ENCODE assay signal across 15 cellular contexts in the genomic region with DNA sequence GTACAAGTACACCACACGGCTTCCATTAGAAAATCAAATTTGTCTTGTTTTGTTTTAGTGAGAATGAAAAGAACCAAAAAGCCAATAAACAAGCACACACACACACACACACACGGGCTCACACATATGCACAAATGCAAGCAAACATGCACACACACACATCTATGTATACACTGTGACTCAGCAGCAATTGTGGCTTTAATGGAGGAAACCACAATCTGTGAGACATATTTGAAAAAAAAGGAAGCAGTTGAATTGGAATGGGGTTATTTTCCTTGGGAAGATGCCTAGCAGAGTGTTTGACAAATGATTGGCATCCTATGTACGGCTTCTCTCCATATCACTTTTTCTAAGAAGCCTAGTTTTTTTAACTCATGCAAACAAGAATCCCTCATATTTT.
A peak's percentile ranks its signal among the peaks of the same experiment; 100 is the strongest.
DNase-seq lines count a peak whose midpoint lies in the region; ATAC-seq and TF ChIP-seq lines count a peak whose summit lies in the region.
"Had no signal": no experiment of that assay in that cellular context is flagged by ENCODE, and none has a peak within 500 bp of the region (broad histone marks: within the 10 kb centered on the region; RNA-seq: fewer than 3 reads in every experiment).

No MANE protein-coding gene starts in this region.

- H3K9me3 Mint-ChIP-seq in chondrocyte (ENCODE audit: low read depth), result peaks cover 2% of the 10 kb centered on the region
- H3K9me3 Mint-ChIP-seq in naive thymus-derived CD8-positive, alpha-beta T cell, result no peaks in the 10 kb centered on the region

- H3K27ac Mint-ChIP-seq in chondrocyte (ENCODE audit: unreplicated experiment), result peak overlapping the region; percentile 69
- H3K27ac Mint-ChIP-seq in naive thymus-derived CD8-positive, alpha-beta T cell, result no peak overlapping the region

- POLR2A ChIA-PET in SK-N-SH (lab: Yijun Ruan, JAX), result no interaction called here
- POLR2A ChIA-PET in PC-3 (lab: Charles Lee; ENCODE audit: unreplicated experiment), result no interaction called here
- POLR2A ChIA-PET in naive thymus-derived CD8-positive, alpha-beta T cell (lab: Charles Lee), result no interaction called here

- H3K9ac ChIP-seq in SK-N-SH (no peak overlapping the region), PC-3 (ENCODE audit: low read length) (no peak overlapping the region)

- no peak overlapping the region for H3K4me2 ChIP-seq in SK-N-SH
- H3K4me2 ChIP-seq in PC-3 (ENCODE audit: low read length), result no peak overlapping the region

- no peak overlapping the region for H3K4me3 ChIP-seq in SK-N-SH (ENCODE audit: low read depth in 2 of 2, low read length in 1 of 2)
- H3K4me3 ChIP-seq in PC-3 (ENCODE audit: low read length), result no peak overlapping the region
- H3K4me3 ChIP-seq in body of pancreas, result no peak overlapping the region
- H3K4me3 ChIP-seq: colonic mucosa had no signal

- no TSS peak for BruUV-seq in PC-3 (replicated peaks; lab: Mats Ljungman, UMichigan)

- H3K79me2 ChIP-seq in SK-N-SH (ENCODE audit: insufficient read depth) (no peaks in the 10 kb centered on the region), PC-3 (ENCODE audit: low read length) (no peaks in the 10 kb centered on the region)

- intact Hi-C loops in PC-3 (cut with micrococcal nuclease) (no loop called here), body of pancreas (cut with DNase I) (no loop called here)

- H2AFZ ChIP-seq in SK-N-SH (ENCODE audit: low read depth) (no peak overlapping the region), PC-3 (ENCODE audit: low read length) (no peak overlapping the region)

- CTCF ChIA-PET in SK-N-SH (lab: Yijun Ruan, JAX) (no interaction called here), PC-3 (lab: Charles Lee) (no interaction called here)

- ATAC-seq in SK-N-SH treated with all-trans-retinoic acid at 6 μM for 48 hours (no peak), PC-3 (no peak), body of pancreas (no peak)
- ATAC-seq in activated CD4-positive, CD25-positive, alpha-beta regulatory T cell treated with anti-CD3 and anti-CD28 coated beads, Interleukin-2, amount 50 U/mL, for 24 hours, result no peak
- no peak for ATAC-seq in naive thymus-derived CD8-positive, alpha-beta T cell

- H3K4me1 Mint-ChIP-seq in chondrocyte (ENCODE audit: low read depth), result peaks cover 8% of the 10 kb centered on the region
- H3K4me1 Mint-ChIP-seq in naive thymus-derived CD8-positive, alpha-beta T cell, result no peaks in the 10 kb centered on the region

- H4K20me1 ChIP-seq in SK-N-SH (ENCODE audit: insufficient read depth) (no peaks in the 10 kb centered on the region), PC-3 (ENCODE audit: low read length) (no peaks in the 10 kb centered on the region)

- no peak for TF ChIP-seq RAD21 in SK-N-SH (IDR thresholded peaks at IDR 0.05; ENCODE audit: low read length)

- DNase-seq in SK-N-SH (no peak), PC-3 (peak; percentile 75), chondrocyte (ENCODE audit: low spot score) (no peak), smooth muscle cell of the brain vasculature (ENCODE audit: low read depth, low spot score) (peak; percentile 13), body of pancreas (no peak)
- DNase-seq in naive thymus-derived CD8-positive, alpha-beta T cell, result no peak
- DNase-seq: activated CD8-positive, alpha-beta memory T cell treated with anti-CD3 and anti-CD28 coated beads, Interleukin-2, amount 50 U/mL, for 48 hours; activated naive CD4-positive, alpha-beta T cell treated with anti-CD3 and anti-CD28 coated beads, Interleukin-2, amount 50 U/mL, for 16 hours; Caco-2; colonic mucosa; NCI-H146; NCI-H510A; posterior cingulate gyrus had no signal

- WGBS in SK-N-SH (ENCODE audit: low lambda C conversion rate), result 9% methylated on average over 3 of the region's 3 CpGs
- WGBS in body of pancreas, 2 donors, result 44 to 52% methylated on average over 3 of the region's 3 CpGs

- peaks cover 14% of the 10 kb centered on the region for H3K27me3 Mint-ChIP-seq in chondrocyte (ENCODE audit: low read depth)
- H3K27me3 Mint-ChIP-seq in naive thymus-derived CD8-positive, alpha-beta T cell, result peaks cover 2 to 11% (median 8%) of the 10 kb centered on the region in 5 donors

- H3K36me3 ChIP-seq in SK-N-SH (replicated peaks in 1 of 2; ENCODE audit: control insufficient read depth in 1 of 2, insufficient read depth in 2 of 2, low read length in 1 of 2) (no peaks in the 10 kb centered on the region), PC-3 (ENCODE audit: low read depth, low read length) (no peaks in the 10 kb centered on the region), body of pancreas (replicated peaks in 1 of 2; ENCODE audit: insufficient read depth in 1 of 2, low read depth in 2 of 2) (no peaks in the 10 kb centered on the region)
- H3K36me3 ChIP-seq: colonic mucosa had no signal

- no peak for TF ChIP-seq CTCF in SK-N-SH (IDR thresholded peaks at IDR 0.05)
- TF ChIP-seq CTCF in PC-3 (conservative IDR thresholded peaks at IDR 0.05; ENCODE audit: low read depth, low read length), result no peak
- TF ChIP-seq CTCF in chondrocyte (IDR thresholded peaks at IDR 0.05), result no peak
- no peak for TF ChIP-seq CTCF in body of pancreas (IDR thresholded peaks at IDR 0.05)

- H3K9me2 ChIP-seq in SK-N-SH, result no peaks in the 10 kb centered on the region
- no peaks in the 10 kb centered on the region for H3K9me2 ChIP-seq in PC-3 (replicated peaks; ENCODE audit: low read length)

- H3K36me3 Mint-ChIP-seq in chondrocyte (ENCODE audit: low read depth), result peaks cover 2% of the 10 kb centered on the region
- no peaks in the 10 kb centered on the region for H3K36me3 Mint-ChIP-seq in naive thymus-derived CD8-positive, alpha-beta T cell

- H3K4me1 ChIP-seq in SK-N-SH (ENCODE audit: control insufficient read depth in 1 of 2, insufficient read depth in 2 of 2, low read depth in 1 of 2, low read length in 1 of 2), result no peaks in the 10 kb centered on the region; a peak in 1 of 4 replicates
- H3K4me1 ChIP-seq in PC-3 (ENCODE audit: insufficient read depth, low read length), result peaks cover 3% of the 10 kb centered on the region; the same call in 1 of the 2 replicates
- no peaks in the 10 kb centered on the region for H3K4me1 ChIP-seq in body of pancreas
- H3K4me1 ChIP-seq: Caco-2, colonic mucosa had no signal

- H3K27ac ChIP-seq in SK-N-SH (ENCODE audit: low read depth in 2 of 2, low read length in 1 of 2) (no peak overlapping the region), PC-3 (ENCODE audit: low read length) (no peak overlapping the region), body of pancreas (no peak overlapping the region)
- H3K27ac ChIP-seq: colonic mucosa had no signal

- H3K4me3 Mint-ChIP-seq in chondrocyte (ENCODE audit: unreplicated experiment), result no peak overlapping the region
- no peak overlapping the region for H3K4me3 Mint-ChIP-seq in naive thymus-derived CD8-positive, alpha-beta T cell

- TF ChIP-seq POLR2A in body of pancreas (IDR thresholded peaks at IDR 0.05), result no peak

- H3F3A ChIP-seq in SK-N-SH (replicated peaks; ENCODE audit: insufficient read depth) (no peaks in the 10 kb centered on the region), PC-3 (ENCODE audit: low read length, unreplicated experiment) (no peaks in the 10 kb centered on the region)

- H3K9me3 ChIP-seq in SK-N-SH, result no peaks in the 10 kb centered on the region
- no peaks in the 10 kb centered on the region for H3K9me3 ChIP-seq in PC-3 (ENCODE audit: low read length)
- H3K9me3 ChIP-seq in body of pancreas, result no peaks in the 10 kb centered on the region
- H3K9me3 ChIP-seq: Caco-2, colonic mucosa had no signal

- TF ChIP-seq EP300 in SK-N-SH (IDR thresholded peaks at IDR 0.05; ENCODE audit: borderline replicate concordance in 1 of 2, low read depth in 1 of 2, low read length in 1 of 2), result no peak

- H3K27me3 ChIP-seq in SK-N-SH (ENCODE audit: insufficient read depth) (no peaks in the 10 kb centered on the region), PC-3 (ENCODE audit: low read length) (peaks cover 61% of the 10 kb centered on the region), body of pancreas (peaks cover 0 to 3% of the 10 kb centered on the region in 2 donors)
- H3K27me3 ChIP-seq: colonic mucosa had no signal

TF ChIP-seq in SK-N-SH, 30 proteins besides CTCF, POLR2A, EP300 and RAD21 (continues in another document):
- TF ChIP-seq USF2 (IDR thresholded peaks at IDR 0.05; ENCODE audit: borderline replicate concordance, low read depth, low read length) (no peak), MXI1 (IDR thresholded peaks at IDR 0.05; ENCODE audit: low read depth, low read length) (no peak), FOSL2 (IDR thresholded peaks at IDR 0.05; ENCODE audit: borderline replicate concordance, low read depth) (peak; percentile 12; the same call in 1 of the 2 replicates)

TF ChIP-seq in SK-N-SH treated with all-trans-retinoic acid at 6 μM for 48 hours, 23 proteins besides CTCF, POLR2A, EP300 and RAD21 (continues in another document):
- TF ChIP-seq, protein P1, sequence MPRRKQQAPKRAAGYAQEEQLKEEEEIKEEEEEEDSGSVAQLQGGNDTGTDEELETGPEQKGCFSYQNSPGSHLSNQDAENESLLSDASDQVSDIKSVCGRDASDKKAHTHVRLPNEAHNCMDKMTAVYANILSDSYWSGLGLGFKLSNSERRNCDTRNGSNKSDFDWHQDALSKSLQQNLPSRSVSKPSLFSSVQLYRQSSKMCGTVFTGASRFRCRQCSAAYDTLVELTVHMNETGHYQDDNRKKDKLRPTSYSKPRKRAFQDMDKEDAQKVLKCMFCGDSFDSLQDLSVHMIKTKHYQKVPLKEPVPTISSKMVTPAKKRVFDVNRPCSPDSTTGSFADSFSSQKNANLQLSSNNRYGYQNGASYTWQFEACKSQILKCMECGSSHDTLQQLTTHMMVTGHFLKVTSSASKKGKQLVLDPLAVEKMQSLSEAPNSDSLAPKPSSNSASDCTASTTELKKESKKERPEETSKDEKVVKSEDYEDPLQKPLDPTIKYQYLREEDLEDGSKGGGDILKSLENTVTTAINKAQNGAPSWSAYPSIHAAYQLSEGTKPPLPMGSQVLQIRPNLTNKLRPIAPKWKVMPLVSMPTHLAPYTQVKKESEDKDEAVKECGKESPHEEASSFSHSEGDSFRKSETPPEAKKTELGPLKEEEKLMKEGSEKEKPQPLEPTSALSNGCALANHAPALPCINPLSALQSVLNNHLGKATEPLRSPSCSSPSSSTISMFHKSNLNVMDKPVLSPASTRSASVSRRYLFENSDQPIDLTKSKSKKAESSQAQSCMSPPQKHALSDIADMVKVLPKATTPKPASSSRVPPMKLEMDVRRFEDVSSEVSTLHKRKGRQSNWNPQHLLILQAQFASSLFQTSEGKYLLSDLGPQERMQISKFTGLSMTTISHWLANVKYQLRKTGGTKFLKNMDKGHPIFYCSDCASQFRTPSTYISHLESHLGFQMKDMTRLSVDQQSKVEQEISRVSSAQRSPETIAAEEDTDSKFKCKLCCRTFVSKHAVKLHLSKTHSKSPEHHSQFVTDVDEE (CRISPR knock-in tag; IDR thresholded peaks at IDR 0.05), result no peak
- TF ChIP-seq CSDC2 (CRISPR knock-in tag; IDR thresholded peaks at IDR 0.05), result no peak
- no peak for TF ChIP-seq ZNF8 (CRISPR knock-in tag; IDR thresholded peaks at IDR 0.05)
- no peak for TF ChIP-seq ZNF565 (CRISPR knock-in tag; conservative IDR thresholded peaks at IDR 0.05; ENCODE audit: low read depth)
- no peak for TF ChIP-seq ZFP3 (CRISPR knock-in tag; IDR thresholded peaks at IDR 0.05)

Comparison
In these comparisons a context has a peak if more than half of its experiments do, and no peak if none do; other contexts are left out.
1. DNase-seq: peak in PC-3 (single experiment) and smooth muscle cell of the brain vasculature (single experiment); none in SK-N-SH (single experiment), chondrocyte (single experiment), naive thymus-derived CD8-positive, alpha-beta T cell (0 of 10) and body of pancreas (0 of 4).